28 cellular contexts compared by ENCODE assay signal in the genomic region with DNA sequence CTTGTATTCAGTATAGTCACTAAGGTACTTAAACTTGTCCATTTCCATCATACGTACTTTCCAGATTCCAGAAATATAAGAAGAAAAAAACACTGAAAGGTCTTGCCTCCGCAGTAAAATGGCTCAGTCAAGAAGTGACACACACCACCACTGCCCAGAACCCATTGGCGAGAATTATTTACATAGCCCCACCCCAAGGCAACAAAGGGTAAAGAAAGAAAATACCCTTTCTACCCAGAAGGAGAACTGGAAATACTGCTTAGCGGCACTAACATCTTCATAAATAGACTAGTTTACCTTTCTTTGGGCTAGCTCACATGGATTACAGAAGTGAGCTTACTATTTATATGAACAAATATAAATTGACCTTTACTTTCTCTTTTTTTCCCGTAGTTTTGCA.
"Had no signal": no experiment of that assay in that cellular context is flagged by ENCODE, and none has a peak within 500 bp of the region (broad histone marks: within the 10 kb centered on the region; RNA-seq: fewer than 3 reads in every experiment).

No MANE protein-coding gene starts in this region.

- H3K27ac Mint-ChIP-seq: activated CD4-positive, alpha-beta memory T cell treated with anti-CD3 and anti-CD28 coated beads, Interleukin-2, amount 10 ng/mL, durations not matched to agents 7 days and 5 days; activated CD4-positive, alpha-beta T cell treated with anti-CD3 and anti-CD28 coated beads, Interleukin-2, amount 10 ng/mL, durations not matched to agents 7 days and 5 days; activated naive CD4-positive, alpha-beta T cell treated with anti-CD3 and anti-CD28 coated beads, Interleukin-2, amount 10 ng/mL, durations not matched to agents 7 days and 5 days; activated naive CD4-positive, alpha-beta T cell treated with anti-CD3 and anti-CD28 coated beads, Interleukin-2, amount 50 U/mL, for 72 hours; activated naive CD8-positive, alpha-beta T cell treated with anti-CD3 and anti-CD28 coated beads, Interleukin-2, amount 10 ng/mL, durations not matched to agents 7 days and 5 days; activated T-cell treated with anti-CD3 and anti-CD28 coated beads, Interleukin-2, amount 50 U/mL, for 24 hours; activated T-cell treated with anti-CD3 and anti-CD28 coated beads, Interleukin-2, amount 50 U/mL, for 72 hours; brain had no signal

- H3K27ac ChIP-seq: ascending aorta, breast epithelium, cardiac muscle cell, colonic mucosa, epithelial cell of prostate, esophagus squamous epithelium, gastroesophageal sphincter, heart right ventricle had no signal

- H3K27me3 Mint-ChIP-seq: activated CD4-positive, alpha-beta memory T cell treated with anti-CD3 and anti-CD28 coated beads, Interleukin-2, amount 10 ng/mL, durations not matched to agents 7 days and 5 days; activated CD4-positive, alpha-beta T cell treated with anti-CD3 and anti-CD28 coated beads, Interleukin-2, amount 10 ng/mL, durations not matched to agents 7 days and 5 days; activated naive CD4-positive, alpha-beta T cell treated with anti-CD3 and anti-CD28 coated beads, Interleukin-2, amount 10 ng/mL, durations not matched to agents 7 days and 5 days; activated naive CD8-positive, alpha-beta T cell treated with anti-CD3 and anti-CD28 coated beads, Interleukin-2, amount 10 ng/mL, durations not matched to agents 7 days and 5 days; brain had no signal

- H3K36me3 Mint-ChIP-seq: activated naive CD4-positive, alpha-beta T cell treated with anti-CD3 and anti-CD28 coated beads, Interleukin-2, amount 10 ng/mL, durations not matched to agents 7 days and 5 days; activated naive CD4-positive, alpha-beta T cell treated with anti-CD3 and anti-CD28 coated beads, Interleukin-2, amount 50 U/mL, for 72 hours; activated naive CD8-positive, alpha-beta T cell treated with anti-CD3 and anti-CD28 coated beads, Interleukin-2, amount 10 ng/mL, durations not matched to agents 7 days and 5 days had no signal

- H3K9me3 ChIP-seq: ascending aorta, breast epithelium, colonic mucosa, esophagus squamous epithelium, gastroesophageal sphincter had no signal

- H3K36me3 ChIP-seq: ascending aorta, breast epithelium, cardiac muscle cell, colonic mucosa, esophagus squamous epithelium, gastroesophageal sphincter, heart right ventricle had no signal

- ATAC-seq: activated naive CD4-positive, alpha-beta T cell treated with anti-CD3 and anti-CD28 coated beads, Interleukin-2, amount 50 U/mL, for 72 hours; activated T-cell treated with anti-CD3 and anti-CD28 coated beads, Interleukin-2, amount 50 U/mL, for 72 hours; gastroesophageal sphincter; heart right ventricle had no signal

- H3K27me3 ChIP-seq: ascending aorta, breast epithelium, cardiac muscle cell, colonic mucosa, esophagus squamous epithelium, gastroesophageal sphincter, heart right ventricle had no signal

- H3K4me3 ChIP-seq: ascending aorta, breast epithelium, cardiac muscle cell, colonic mucosa, esophagus squamous epithelium, gastroesophageal sphincter, heart right ventricle had no signal

- H3K4me3 Mint-ChIP-seq: activated CD4-positive, alpha-beta memory T cell treated with anti-CD3 and anti-CD28 coated beads, Interleukin-2, amount 10 ng/mL, durations not matched to agents 7 days and 5 days; activated CD4-positive, alpha-beta T cell treated with anti-CD3 and anti-CD28 coated beads, Interleukin-2, amount 10 ng/mL, durations not matched to agents 7 days and 5 days; activated naive CD4-positive, alpha-beta T cell treated with anti-CD3 and anti-CD28 coated beads, Interleukin-2, amount 10 ng/mL, durations not matched to agents 7 days and 5 days; activated naive CD8-positive, alpha-beta T cell treated with anti-CD3 and anti-CD28 coated beads, Interleukin-2, amount 10 ng/mL, durations not matched to agents 7 days and 5 days; activated T-cell treated with anti-CD3 and anti-CD28 coated beads, Interleukin-2, amount 50 U/mL, for 24 hours; activated T-cell treated with anti-CD3 and anti-CD28 coated beads, Interleukin-2, amount 50 U/mL, for 72 hours; brain had no signal

- H3K4me1 ChIP-seq: ascending aorta, breast epithelium, colonic mucosa had no signal

- H3K9me3 Mint-ChIP-seq: activated CD4-positive, alpha-beta memory T cell treated with anti-CD3 and anti-CD28 coated beads, Interleukin-2, amount 10 ng/mL, durations not matched to agents 7 days and 5 days; activated CD4-positive, alpha-beta T cell treated with anti-CD3 and anti-CD28 coated beads, Interleukin-2, amount 10 ng/mL, durations not matched to agents 7 days and 5 days; activated naive CD4-positive, alpha-beta T cell treated with anti-CD3 and anti-CD28 coated beads, Interleukin-2, amount 10 ng/mL, durations not matched to agents 7 days and 5 days; activated naive CD4-positive, alpha-beta T cell treated with anti-CD3 and anti-CD28 coated beads, Interleukin-2, amount 50 U/mL, for 72 hours; activated naive CD8-positive, alpha-beta T cell treated with anti-CD3 and anti-CD28 coated beads, Interleukin-2, amount 10 ng/mL, durations not matched to agents 7 days and 5 days; activated T-cell treated with anti-CD3 and anti-CD28 coated beads, Interleukin-2, amount 50 U/mL, for 24 hours; activated T-cell treated with anti-CD3 and anti-CD28 coated beads, Interleukin-2, amount 50 U/mL, for 72 hours had no signal

- H3K4me1 Mint-ChIP-seq: activated CD4-positive, alpha-beta memory T cell treated with anti-CD3 and anti-CD28 coated beads, Interleukin-2, amount 10 ng/mL, durations not matched to agents 7 days and 5 days; activated CD4-positive, alpha-beta T cell treated with anti-CD3 and anti-CD28 coated beads, Interleukin-2, amount 10 ng/mL, durations not matched to agents 7 days and 5 days; activated naive CD4-positive, alpha-beta T cell treated with anti-CD3 and anti-CD28 coated beads, Interleukin-2, amount 10 ng/mL, durations not matched to agents 7 days and 5 days; activated naive CD8-positive, alpha-beta T cell treated with anti-CD3 and anti-CD28 coated beads, Interleukin-2, amount 10 ng/mL, durations not matched to agents 7 days and 5 days had no signal

- DNase-seq: activated CD4-positive, alpha-beta memory T cell treated with anti-CD3 and anti-CD28 coated beads, Interleukin-2, amount 10 ng/mL, durations not matched to agents 7 days and 5 days; activated CD4-positive, alpha-beta T cell treated with anti-CD3 and anti-CD28 coated beads for 1 hour; activated CD4-positive, alpha-beta T cell treated with anti-CD3 and anti-CD28 coated beads for 4 hours; activated CD4-positive, alpha-beta T cell treated with anti-CD3 and anti-CD28 coated beads, Interleukin-2, amount 10 ng/mL, durations not matched to agents 7 days and 5 days; activated CD4-positive, alpha-beta T cell treated with anti-CD3 and anti-CD28 coated beads, Interleukin-2, amount 50 U/mL, for 4 hours; activated CD8-positive, alpha-beta memory T cell treated with anti-CD3 and anti-CD28 coated beads, Interleukin-2, amount 50 U/mL, for 48 hours; activated gamma-delta T cell; activated naive CD4-positive, alpha-beta T cell; activated naive CD4-positive, alpha-beta T cell treated with anti-CD3 and anti-CD28 coated beads, Interleukin-2, amount 10 ng/mL, durations not matched to agents 7 days and 5 days; activated naive CD8-positive, alpha-beta T cell treated with anti-CD3 and anti-CD28 coated beads, Interleukin-2, amount 10 ng/mL, durations not matched to agents 7 days and 5 days; activated T-cell treated with anti-CD3 and anti-CD28 coated beads for 4 hours; activated T-cell treated with anti-CD3 and anti-CD28 coated beads, Interleukin-2, amount 50 U/mL, for 24 hours; activated T-cell treated with anti-CD3 and anti-CD28 coated beads, Interleukin-2, amount 50 U/mL, for 72 hours; central memory CD4-positive, alpha-beta T cell; cerebellar nuclear complex; colonic mucosa; effector CD8-positive, alpha-beta T cell; esophagus squamous epithelium; foreskin melanocyte; heart right ventricle; T-helper 2 cell had no signal
